29 cellular contexts compared by ENCODE assay signal in the genomic region with DNA sequence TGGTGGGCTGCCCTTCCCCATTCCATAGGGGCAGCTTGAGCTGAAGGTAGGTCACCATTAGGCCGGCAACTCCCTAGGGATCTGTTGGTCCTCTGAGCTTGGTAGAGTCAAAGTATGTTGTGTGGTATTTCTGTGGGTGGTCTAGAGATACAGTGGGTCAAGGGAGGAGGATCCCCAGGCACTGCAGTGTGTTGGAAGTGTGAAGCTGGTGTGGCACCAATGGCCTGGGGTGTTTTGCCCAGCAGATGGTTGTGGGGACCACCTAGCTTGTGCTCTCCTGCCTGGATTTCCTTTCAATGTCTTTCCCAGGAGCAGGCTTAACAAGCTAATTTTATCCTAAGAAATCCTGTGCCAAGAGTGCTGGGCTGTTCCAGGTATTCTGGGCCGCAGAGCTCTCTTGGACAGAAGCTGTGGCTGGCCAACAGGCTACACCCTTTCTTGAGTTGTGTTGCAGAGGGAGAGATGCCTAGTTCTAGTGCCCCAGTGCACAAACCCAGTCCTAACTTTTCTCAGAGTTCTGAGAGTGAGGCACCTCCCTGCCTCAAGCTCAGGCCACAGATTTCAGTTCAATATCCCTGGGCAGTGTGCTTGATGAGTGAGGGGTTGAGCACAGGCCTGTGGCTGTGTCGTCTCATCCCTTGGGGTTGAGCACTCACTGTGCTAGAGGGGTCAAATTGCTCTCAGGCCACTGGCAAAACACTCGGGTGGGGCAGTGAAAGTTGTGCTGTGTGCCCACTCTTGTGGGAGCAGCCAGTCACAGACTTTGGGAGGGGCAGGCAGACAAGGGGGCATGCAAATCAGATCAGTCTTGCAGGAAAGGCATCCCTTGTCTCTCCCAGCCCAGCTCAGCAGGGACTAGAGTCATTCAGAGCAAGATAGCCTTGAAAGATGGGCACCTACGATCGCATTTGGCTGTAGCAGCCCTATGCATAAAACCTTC.
DNase-seq lines count a peak whose midpoint lies in the region; ATAC-seq, FAIRE-seq and TF ChIP-seq lines count a peak whose summit lies in the region.
"Had no signal": no experiment of that assay in that cellular context is flagged by ENCODE, and none has a peak within 500 bp of the region (broad histone marks: within the 10 kb centered on the region; RNA-seq: fewer than 3 reads in every experiment).

No MANE protein-coding gene starts in this region.

- CTCF ChIA-PET in WTC11 (lab: Charles Lee): no interaction called here

- 80 to 88% (median 81%) methylated on average over 6 of the region's 6 CpGs for WGBS in small intestine, 3 donors

- ATAC-seq in stimulated activated naive CD8-positive, alpha-beta T cell treated with anti-CD3 and anti-CD28 coated beads, Interleukin-15, Interleukin-2, amounts not matched to agents 100 U/mL and 50 U/mL, for 24 hours: peak; percentile 19
- ATAC-seq in stimulated activated naive CD8-positive, alpha-beta T cell treated with anti-CD3 and anti-CD28 coated beads, Interleukin-15, amount 100 ng/mL, for 72 hours: no peak
- ATAC-seq in WTC11: peak; percentile 22
- peak; percentile 21 for ATAC-seq in upper lobe of right lung
- no peak for ATAC-seq in GM18907 (IDR thresholded peaks at IDR 0.05; ENCODE audit: unreplicated experiment)
- ATAC-seq: A549, GM12878, HCT116, K562 had no signal

- H3K9me3 ChIP-seq in upper lobe of right lung (no peaks in the 10 kb centered on the region), small intestine (ENCODE audit: control insufficient read depth, low read depth) (no peaks in the 10 kb centered on the region)
- H3K9me3 ChIP-seq: A549, SK-N-SH had no signal

- POLR2A ChIA-PET in WTC11 (lab: Charles Lee): no interaction called here

- H3K9me3 Mint-ChIP-seq in stimulated activated naive CD8-positive, alpha-beta T cell treated with anti-CD3 and anti-CD28 coated beads, Interleukin-15, amount 100 ng/mL, for 72 hours: peaks cover 17 to 22% of the 10 kb centered on the region in 2 donors
- H3K9me3 Mint-ChIP-seq in WTC11 (peaks cover 3% of the 10 kb centered on the region), neural crest cell (peaks cover 2% of the 10 kb centered on the region)

- H3K4me3 Mint-ChIP-seq in stimulated activated naive CD8-positive, alpha-beta T cell treated with anti-CD3 and anti-CD28 coated beads, Interleukin-15, amount 100 ng/mL, for 72 hours: no peak overlapping the region
- no peak overlapping the region for H3K4me3 Mint-ChIP-seq in WTC11
- H3K4me3 Mint-ChIP-seq in neural crest cell: no peak overlapping the region
- H3K4me3 Mint-ChIP-seq: CD4-positive, alpha-beta memory T cell had no signal

- intact Hi-C loops in upper lobe of right lung (cut with DNase I): no loop called here

- no peaks in the 10 kb centered on the region for H3K36me3 ChIP-seq in upper lobe of right lung
- H3K36me3 ChIP-seq in small intestine (ENCODE audit: control insufficient read depth in 2 of 2, insufficient read depth in 2 of 2, low read length in 2 of 2): no peaks in the 10 kb centered on the region

- no peaks in the 10 kb centered on the region for H3K27me3 Mint-ChIP-seq in stimulated activated naive CD8-positive, alpha-beta T cell treated with anti-CD3 and anti-CD28 coated beads, Interleukin-15, amount 100 ng/mL, for 72 hours
- no peaks in the 10 kb centered on the region for H3K27me3 Mint-ChIP-seq in WTC11 (ENCODE audit: low read depth)
- no peaks in the 10 kb centered on the region for H3K27me3 Mint-ChIP-seq in neural crest cell (ENCODE audit: low read depth)
- H3K27me3 Mint-ChIP-seq: CD4-positive, alpha-beta memory T cell had no signal

- TF ChIP-seq CTCF in WTC11 (IDR thresholded peaks at IDR 0.05): no peak
- no peak for TF ChIP-seq CTCF in neural crest cell (conservative IDR thresholded peaks at IDR 0.05)
- no peak for TF ChIP-seq CTCF in upper lobe of right lung (IDR thresholded peaks at IDR 0.05)

- H3K36me3 Mint-ChIP-seq in WTC11 (no peaks in the 10 kb centered on the region), neural crest cell (ENCODE audit: low read depth) (no peaks in the 10 kb centered on the region)
- H3K36me3 Mint-ChIP-seq: CD4-positive, alpha-beta memory T cell had no signal

- H3K27ac Mint-ChIP-seq in stimulated activated naive CD8-positive, alpha-beta T cell treated with anti-CD3 and anti-CD28 coated beads, Interleukin-15, amount 100 ng/mL, for 72 hours: no peak overlapping the region
- H3K27ac Mint-ChIP-seq in WTC11 (no peak overlapping the region), neural crest cell (ENCODE audit: unreplicated experiment) (peak overlapping the region; percentile 27)
- H3K27ac Mint-ChIP-seq: CD4-positive, alpha-beta memory T cell had no signal

- no peak for DNase-seq in stimulated activated naive CD8-positive, alpha-beta T cell treated with anti-CD3 and anti-CD28 coated beads, Interleukin-15, Interleukin-2, amounts not matched to agents 100 U/mL and 50 U/mL, for 24 hours
- no peak for DNase-seq in stimulated activated naive CD8-positive, alpha-beta T cell treated with anti-CD3 and anti-CD28 coated beads, Interleukin-15, amount 100 ng/mL, for 72 hours
- DNase-seq in WTC11 (ENCODE audit: low spot score): no peak
- no peak for DNase-seq in neural crest cell (ENCODE audit: low read depth, low spot score)
- DNase-seq in upper lobe of right lung: peak; percentile 23
- DNase-seq in NCI-H446 (lab: John Stamatoyannopoulos, UW): no peak
- no peak for DNase-seq in small intestine
- DNase-seq: C1 segment of cervical spinal cord; CD4-positive, alpha-beta memory T cell; COR-L47; DMS79; EL; GDM1; GOT3; NCI-H1105; NCI-H1436 treated with DMSO at 0.1 percent for 48 hours; NCI-H187 treated with DMSO at 0.1 percent for 48 hours; NCI-H2171 treated with DMSO at 0.1 percent for 48 hours; NCI-H524 treated with DMSO at 0.1 percent for 48 hours; SIG-M5; SK-N-SH; SW 1271 had no signal

- no peaks in the 10 kb centered on the region for H3K4me1 ChIP-seq in upper lobe of right lung
- no peaks in the 10 kb centered on the region for H3K4me1 ChIP-seq in small intestine (ENCODE audit: control insufficient read depth in 2 of 2, insufficient read depth in 1 of 2, low read depth in 1 of 2, low read length in 1 of 2)
- H3K4me1 ChIP-seq: A549 had no signal

- H3K27me3 ChIP-seq in upper lobe of right lung (no peaks in the 10 kb centered on the region), small intestine (ENCODE audit: control insufficient read depth in 2 of 2, insufficient read depth in 2 of 2, low read length in 2 of 2) (no peaks in the 10 kb centered on the region)

- no peak overlapping the region for H3K4me3 ChIP-seq in upper lobe of right lung
- H3K4me3 ChIP-seq in small intestine (ENCODE audit: low read depth in 1 of 2, low read length in 2 of 2): no peak overlapping the region
- H3K4me3 ChIP-seq: A549, GM12878, K562 had no signal

- no peaks in the 10 kb centered on the region for H3K4me1 Mint-ChIP-seq in stimulated activated naive CD8-positive, alpha-beta T cell treated with anti-CD3 and anti-CD28 coated beads, Interleukin-15, amount 100 ng/mL, for 72 hours
- peaks cover 32% of the 10 kb centered on the region for H3K4me1 Mint-ChIP-seq in WTC11
- H3K4me1 Mint-ChIP-seq in neural crest cell: peaks cover 9% of the 10 kb centered on the region
- H3K4me1 Mint-ChIP-seq: CD4-positive, alpha-beta memory T cell had no signal

- no peak for FAIRE-seq in small intestine (lab: Jason Lieb, UNC)
- FAIRE-seq: A549, GM12878, HTR-8/SVneo, K562 had no signal

- H3K27ac ChIP-seq in upper lobe of right lung: no peak overlapping the region
- H3K27ac ChIP-seq in small intestine (ENCODE audit: low read depth in 1 of 2, low read length in 1 of 2): no peak overlapping the region
- H3K27ac ChIP-seq: A549, RWPE1 had no signal

TF ChIP-seq in WTC11, 78 proteins besides CTCF, POLR2A, EP300 and RAD21:
- TF ChIP-seq CREB1 (CRISPR knock-in tag; IDR thresholded peaks at IDR 0.05) (no peak), GTF2I (CRISPR knock-in tag; conservative IDR thresholded peaks at IDR 0.05) (no peak), NFATC4 (CRISPR knock-in tag; IDR thresholded peaks at IDR 0.05) (no peak), JUN (CRISPR knock-in tag; IDR thresholded peaks at IDR 0.05) (no peak), FOXK1 (CRISPR knock-in tag; IDR thresholded peaks at IDR 0.05) (no peak), ZNF121 (CRISPR knock-in tag; IDR thresholded peaks at IDR 0.05) (no peak), RORB (CRISPR knock-in tag; IDR thresholded peaks at IDR 0.05) (no peak)
- TF ChIP-seq, protein P1, sequence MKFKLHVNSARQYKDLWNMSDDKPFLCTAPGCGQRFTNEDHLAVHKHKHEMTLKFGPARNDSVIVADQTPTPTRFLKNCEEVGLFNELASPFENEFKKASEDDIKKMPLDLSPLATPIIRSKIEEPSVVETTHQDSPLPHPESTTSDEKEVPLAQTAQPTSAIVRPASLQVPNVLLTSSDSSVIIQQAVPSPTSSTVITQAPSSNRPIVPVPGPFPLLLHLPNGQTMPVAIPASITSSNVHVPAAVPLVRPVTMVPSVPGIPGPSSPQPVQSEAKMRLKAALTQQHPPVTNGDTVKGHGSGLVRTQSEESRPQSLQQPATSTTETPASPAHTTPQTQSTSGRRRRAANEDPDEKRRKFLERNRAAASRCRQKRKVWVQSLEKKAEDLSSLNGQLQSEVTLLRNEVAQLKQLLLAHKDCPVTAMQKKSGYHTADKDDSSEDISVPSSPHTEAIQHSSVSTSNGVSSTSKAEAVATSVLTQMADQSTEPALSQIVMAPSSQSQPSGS (CRISPR knock-in tag; IDR thresholded peaks at IDR 0.05; ENCODE audit: borderline replicate concordance, low read depth): no peak
- TF ChIP-seq, protein P2, sequence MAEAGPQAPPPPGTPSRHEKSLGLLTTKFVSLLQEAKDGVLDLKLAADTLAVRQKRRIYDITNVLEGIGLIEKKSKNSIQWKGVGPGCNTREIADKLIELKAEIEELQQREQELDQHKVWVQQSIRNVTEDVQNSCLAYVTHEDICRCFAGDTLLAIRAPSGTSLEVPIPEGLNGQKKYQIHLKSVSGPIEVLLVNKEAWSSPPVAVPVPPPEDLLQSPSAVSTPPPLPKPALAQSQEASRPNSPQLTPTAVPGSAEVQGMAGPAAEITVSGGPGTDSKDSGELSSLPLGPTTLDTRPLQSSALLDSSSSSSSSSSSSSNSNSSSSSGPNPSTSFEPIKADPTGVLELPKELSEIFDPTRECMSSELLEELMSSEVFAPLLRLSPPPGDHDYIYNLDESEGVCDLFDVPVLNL (CRISPR knock-in tag; IDR thresholded peaks at IDR 0.05; ENCODE audit: borderline replicate concordance, low read depth): no peak
- TF ChIP-seq, protein P3, sequence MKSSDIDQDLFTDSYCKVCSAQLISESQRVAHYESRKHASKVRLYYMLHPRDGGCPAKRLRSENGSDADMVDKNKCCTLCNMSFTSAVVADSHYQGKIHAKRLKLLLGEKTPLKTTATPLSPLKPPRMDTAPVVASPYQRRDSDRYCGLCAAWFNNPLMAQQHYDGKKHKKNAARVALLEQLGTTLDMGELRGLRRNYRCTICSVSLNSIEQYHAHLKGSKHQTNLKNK (CRISPR knock-in tag; IDR thresholded peaks at IDR 0.05): no peak

Comparison
In these comparisons a context has a peak if more than half of its experiments do, and no peak if none do; other contexts are left out.
1. ATAC-seq: peak in stimulated activated naive CD8-positive, alpha-beta T cell treated with anti-CD3 and anti-CD28 coated beads, Interleukin-15, Interleukin-2, amounts not matched to agents 100 U/mL and 50 U/mL, for 24 hours (single experiment), WTC11 (single experiment) and upper lobe of right lung (single experiment); none in stimulated activated naive CD8-positive, alpha-beta T cell treated with anti-CD3 and anti-CD28 coated beads, Interleukin-15, amount 100 ng/mL, for 72 hours (single experiment) and GM18907 (single experiment).